Comparison of ENCODE assay signal across 12 cellular contexts in the genomic region with DNA sequence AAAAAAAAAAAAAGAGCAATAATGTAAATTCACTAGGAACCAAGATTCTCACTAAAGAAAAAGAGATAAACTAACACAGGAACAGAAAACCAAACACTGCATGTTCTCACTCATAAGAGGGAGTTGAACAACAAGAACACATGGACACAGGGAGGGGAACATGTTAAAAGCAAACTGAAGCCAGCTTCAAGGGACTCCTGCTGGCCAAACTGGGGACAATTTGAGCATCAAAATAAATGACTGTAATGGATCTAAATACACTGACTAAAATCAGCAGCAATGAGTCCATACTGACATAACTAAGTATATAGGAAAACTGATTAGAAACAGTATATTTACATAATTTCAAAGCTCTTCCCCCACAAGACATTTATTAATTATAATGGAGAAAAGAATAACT.
DNase-seq lines count a peak whose midpoint lies in the region; ATAC-seq and TF ChIP-seq lines count a peak whose summit lies in the region.
"Had no signal": no experiment of that assay in that cellular context is flagged by ENCODE, and none has a peak within 500 bp of the region (broad histone marks: within the 10 kb centered on the region; RNA-seq: fewer than 3 reads in every experiment).

No MANE protein-coding gene starts in this region.

- H3K4me3 ChIP-seq in Caco-2 (ENCODE audit: low read depth, low read length) (no peak overlapping the region), GM23248 (no peak overlapping the region), Panc1 (ENCODE audit: low read depth in 2 of 2, low read length in 2 of 2) (no peak overlapping the region), adrenal gland (no peak overlapping the region), WERI-Rb-1 (ENCODE audit: low read depth, low read length) (no peak overlapping the region)

- H3K36me3 Mint-ChIP-seq in Caco-2 (ENCODE audit: insufficient read depth, unreplicated experiment), result no peaks in the 10 kb centered on the region

- no peaks in the 10 kb centered on the region for H3K27me3 ChIP-seq in Caco-2 (replicated peaks; ENCODE audit: control insufficient read depth, insufficient read depth, low read length)
- H3K27me3 ChIP-seq in GM23248 (replicated peaks; ENCODE audit: insufficient read depth), result no peaks in the 10 kb centered on the region
- H3K27me3 ChIP-seq in Panc1 (ENCODE audit: control insufficient read depth, insufficient read depth, low read length), result no peaks in the 10 kb centered on the region
- H3K27me3 ChIP-seq in foreskin keratinocyte, result no peaks in the 10 kb centered on the region
- H3K27me3 ChIP-seq in adrenal gland, result no peaks in the 10 kb centered on the region
- no peaks in the 10 kb centered on the region for H3K27me3 ChIP-seq in WERI-Rb-1 (ENCODE audit: insufficient read depth, low read depth, severe bottlenecking)

- BruUV-seq in Caco-2 (replicated peaks; lab: Mats Ljungman, UMichigan) (no TSS peak), Panc1 (replicated peaks; lab: Mats Ljungman, UMichigan) (no TSS peak)

- H3K9ac ChIP-seq in GM23248, result no peak overlapping the region

- H3K79me2 ChIP-seq in GM23248 (ENCODE audit: insufficient read depth), result peaks cover 41% of the 10 kb centered on the region

- CTCF ChIA-PET in Caco-2 (lab: Charles Lee) (interaction anchor here (0.7 to 1.5 kb wide), 2 partner anchors 12 to 531 kb away, joined by 3 to 4 read pairs; no protein-coding TSS in a partner anchor), Panc1 (lab: Charles Lee) (interaction anchor here (0.7 kb wide), 1 partner anchor 10 kb away, joined by 5 read pairs; no protein-coding TSS in a partner anchor)

- no peaks in the 10 kb centered on the region for H4K20me1 ChIP-seq in GM23248 (ENCODE audit: insufficient read depth)

- TF ChIP-seq POLR2A in adrenal gland (IDR thresholded peaks at IDR 0.05), result no peak

- no peak overlapping the region for H2AFZ ChIP-seq in GM23248

- H3K27ac Mint-ChIP-seq in Caco-2 (ENCODE audit: unreplicated experiment), result no peak overlapping the region

- ATAC-seq in Panc1, result no peak; the same call in 1 of the 2 replicates
- ATAC-seq in foreskin keratinocyte, result peak; percentile 33
- ATAC-seq: sciatic nerve had no signal

- no peaks in the 10 kb centered on the region for H3K9me2 ChIP-seq in GM23248 (ENCODE audit: insufficient read depth)

- H3K9me3 ChIP-seq in Caco-2 (no peaks in the 10 kb centered on the region), GM23248 (ENCODE audit: low read depth) (no peaks in the 10 kb centered on the region), Panc1 (ENCODE audit: control insufficient read depth, insufficient read depth, low read depth, low read length) (no peaks in the 10 kb centered on the region), adrenal gland (replicated peaks in 1 of 3) (no peaks in the 10 kb centered on the region), WERI-Rb-1 (ENCODE audit: severe bottlenecking) (peaks cover 4% of the 10 kb centered on the region)

- H3K4me1 Mint-ChIP-seq in Caco-2 (ENCODE audit: low read depth, unreplicated experiment), result no peaks in the 10 kb centered on the region

- H3K4me2 ChIP-seq in GM23248 (ENCODE audit: unreplicated experiment), result no peak overlapping the region

- no peaks in the 10 kb centered on the region for H3K9me3 Mint-ChIP-seq in Caco-2 (ENCODE audit: unreplicated experiment)

- TF ChIP-seq CTCF in Caco-2 (IDR thresholded peaks at IDR 0.05; ENCODE audit: insufficient read depth in 1 of 2, low read depth in 1 of 2, low read length in 1 of 2, severe bottlenecking in 1 of 2, unreplicated experiment in 1 of 2), result peak; percentile 26 to 41
- peak; percentile 21; the same call in 1 of the 2 replicates for TF ChIP-seq CTCF in Panc1 (IDR thresholded peaks at IDR 0.05)
- peak; percentile 36 for TF ChIP-seq CTCF in foreskin keratinocyte (conservative IDR thresholded peaks at IDR 0.05)
- TF ChIP-seq CTCF in adrenal gland (IDR thresholded peaks at IDR 0.05), result peak in 3 of 6 experiments; percentile 7 to 28 (median 11)
- no peak for TF ChIP-seq CTCF in WERI-Rb-1 (IDR thresholded peaks at IDR 0.05; ENCODE audit: low read depth, low read length)

- DNase-seq in Caco-2 (peak in 1 of 2 experiments; percentile 23), GM23248 (peak; percentile 6), Panc1 (ENCODE audit: low read depth, low spot score) (no peak), foreskin keratinocyte (no peak), cerebellar nuclear complex (lab: John Stamatoyannopoulos, UW) (no peak), hippocampal formation (lab: John Stamatoyannopoulos, UW) (no peak), adrenal gland (no peak), WERI-Rb-1 (no peak)
- DNase-seq: amniotic stem cell, GDM1, NCI-H146 had no signal

- H3K4me1 ChIP-seq in Caco-2 (no peaks in the 10 kb centered on the region), GM23248 (ENCODE audit: insufficient read depth) (0 out of 2 replicates have a peak, but pooled peaks cover under 1% of the 10 kb centered on the region), Panc1 (ENCODE audit: control insufficient read depth, insufficient read depth, low read length) (no peaks in the 10 kb centered on the region), foreskin keratinocyte (peaks cover 4% of the 10 kb centered on the region), adrenal gland (replicated peaks in 1 of 2) (no peaks in the 10 kb centered on the region)

- no peaks in the 10 kb centered on the region for H3K27me3 Mint-ChIP-seq in Caco-2 (ENCODE audit: insufficient read depth, unreplicated experiment)

- no peak overlapping the region for H3K27ac ChIP-seq in GM23248
- no peak overlapping the region for H3K27ac ChIP-seq in Panc1 (ENCODE audit: low read length)
- H3K27ac ChIP-seq in foreskin keratinocyte, result no peak overlapping the region
- H3K27ac ChIP-seq in adrenal gland, result no peak overlapping the region
- H3K27ac ChIP-seq in WERI-Rb-1, result no peak overlapping the region

- intact Hi-C loops in Caco-2 (cut with micrococcal nuclease; ENCODE audit: unreplicated experiment), result no loop called here
- intact Hi-C loops in Panc1 (cut with micrococcal nuclease; ENCODE audit: unreplicated experiment), result no loop called here
- intact Hi-C loops in adrenal gland (cut with DNase I), result no loop called here

- in situ Hi-C loops in GM23248 (cut with MboI) (no loop called here), Panc1 (cut with HindIII; ENCODE audit: low pct_unique_long_range_greater_than_20kb, low sequenced_read_pairs) (no loop called here)

- no peaks in the 10 kb centered on the region for H3F3A ChIP-seq in GM23248 (ENCODE audit: insufficient read depth)

- POLR2A ChIA-PET in Caco-2 (lab: Charles Lee) (no interaction called here), Panc1 (lab: Charles Lee) (no interaction called here)

- H3K36me3 ChIP-seq in Caco-2 (ENCODE audit: control insufficient read depth, insufficient read depth, low read length) (no peaks in the 10 kb centered on the region; the same call in 1 of the 2 replicates), GM23248 (ENCODE audit: low read depth) (no peaks in the 10 kb centered on the region; the same call in 1 of the 2 replicates), Panc1 (ENCODE audit: control insufficient read depth, insufficient read depth, low read length) (no peaks in the 10 kb centered on the region), adrenal gland (replicated peaks in 1 of 2) (no peaks in the 10 kb centered on the region), WERI-Rb-1 (no peaks in the 10 kb centered on the region)

- no peak overlapping the region for H3K4me3 Mint-ChIP-seq in Caco-2 (ENCODE audit: unreplicated experiment)
